Comparison of ENCODE assay signal across 1 cellular context in the genomic region with DNA sequence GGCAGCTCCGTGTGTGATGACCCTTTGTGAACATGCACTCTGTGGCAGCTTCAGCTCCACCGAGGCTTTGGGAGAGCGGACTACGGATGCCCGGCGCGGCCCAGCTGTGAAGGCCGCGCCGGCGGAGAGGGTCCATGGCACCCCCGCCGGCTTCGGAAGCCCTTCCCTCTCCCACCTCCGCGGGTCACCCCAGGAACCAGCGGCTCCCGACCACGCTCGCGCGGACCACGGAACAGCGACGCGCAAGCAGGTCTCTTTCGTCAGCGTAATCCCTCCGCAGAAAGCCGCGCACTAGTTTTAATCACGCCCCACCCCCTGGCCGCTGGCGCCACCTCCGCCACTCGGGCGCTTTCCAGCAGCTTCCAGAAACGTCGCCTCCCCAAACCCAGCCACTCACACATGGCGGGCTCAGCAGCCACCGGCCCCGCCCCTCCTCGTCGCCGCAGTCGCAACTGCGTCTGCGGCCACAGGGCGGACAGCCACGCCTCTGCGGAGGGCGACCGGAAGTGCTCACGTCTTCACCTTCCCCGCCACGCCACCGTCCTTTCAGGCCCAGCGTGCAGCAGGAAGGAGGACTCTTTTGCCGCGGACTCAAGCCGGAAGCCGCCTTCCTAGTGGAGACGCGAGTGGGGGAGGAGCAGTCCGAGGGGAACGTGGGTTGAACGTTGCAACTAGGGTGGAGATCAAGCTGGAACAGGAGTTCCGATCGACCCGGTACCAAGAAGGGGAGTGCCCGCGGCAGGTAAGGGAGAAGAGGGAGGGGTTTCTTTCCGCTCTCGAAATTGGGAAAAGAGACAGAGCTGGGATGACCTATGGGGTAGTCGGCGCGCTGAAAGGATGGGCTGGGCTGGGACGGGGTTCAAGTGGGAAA.
A peak's percentile ranks its signal among the peaks of the same experiment; 100 is the strongest.
TF ChIP-seq lines count a peak whose summit lies in the region.

A gene (plus strand): TSS at position 606 of the 871 bp plus-strand sequence. CDS start 3,221 bp downstream, outside the sequence.

TF ChIP-seq in H1, 55 proteins besides CTCF, POLR2A, EP300 and RAD21 (continued from another document):
- TF ChIP-seq, protein P1, sequence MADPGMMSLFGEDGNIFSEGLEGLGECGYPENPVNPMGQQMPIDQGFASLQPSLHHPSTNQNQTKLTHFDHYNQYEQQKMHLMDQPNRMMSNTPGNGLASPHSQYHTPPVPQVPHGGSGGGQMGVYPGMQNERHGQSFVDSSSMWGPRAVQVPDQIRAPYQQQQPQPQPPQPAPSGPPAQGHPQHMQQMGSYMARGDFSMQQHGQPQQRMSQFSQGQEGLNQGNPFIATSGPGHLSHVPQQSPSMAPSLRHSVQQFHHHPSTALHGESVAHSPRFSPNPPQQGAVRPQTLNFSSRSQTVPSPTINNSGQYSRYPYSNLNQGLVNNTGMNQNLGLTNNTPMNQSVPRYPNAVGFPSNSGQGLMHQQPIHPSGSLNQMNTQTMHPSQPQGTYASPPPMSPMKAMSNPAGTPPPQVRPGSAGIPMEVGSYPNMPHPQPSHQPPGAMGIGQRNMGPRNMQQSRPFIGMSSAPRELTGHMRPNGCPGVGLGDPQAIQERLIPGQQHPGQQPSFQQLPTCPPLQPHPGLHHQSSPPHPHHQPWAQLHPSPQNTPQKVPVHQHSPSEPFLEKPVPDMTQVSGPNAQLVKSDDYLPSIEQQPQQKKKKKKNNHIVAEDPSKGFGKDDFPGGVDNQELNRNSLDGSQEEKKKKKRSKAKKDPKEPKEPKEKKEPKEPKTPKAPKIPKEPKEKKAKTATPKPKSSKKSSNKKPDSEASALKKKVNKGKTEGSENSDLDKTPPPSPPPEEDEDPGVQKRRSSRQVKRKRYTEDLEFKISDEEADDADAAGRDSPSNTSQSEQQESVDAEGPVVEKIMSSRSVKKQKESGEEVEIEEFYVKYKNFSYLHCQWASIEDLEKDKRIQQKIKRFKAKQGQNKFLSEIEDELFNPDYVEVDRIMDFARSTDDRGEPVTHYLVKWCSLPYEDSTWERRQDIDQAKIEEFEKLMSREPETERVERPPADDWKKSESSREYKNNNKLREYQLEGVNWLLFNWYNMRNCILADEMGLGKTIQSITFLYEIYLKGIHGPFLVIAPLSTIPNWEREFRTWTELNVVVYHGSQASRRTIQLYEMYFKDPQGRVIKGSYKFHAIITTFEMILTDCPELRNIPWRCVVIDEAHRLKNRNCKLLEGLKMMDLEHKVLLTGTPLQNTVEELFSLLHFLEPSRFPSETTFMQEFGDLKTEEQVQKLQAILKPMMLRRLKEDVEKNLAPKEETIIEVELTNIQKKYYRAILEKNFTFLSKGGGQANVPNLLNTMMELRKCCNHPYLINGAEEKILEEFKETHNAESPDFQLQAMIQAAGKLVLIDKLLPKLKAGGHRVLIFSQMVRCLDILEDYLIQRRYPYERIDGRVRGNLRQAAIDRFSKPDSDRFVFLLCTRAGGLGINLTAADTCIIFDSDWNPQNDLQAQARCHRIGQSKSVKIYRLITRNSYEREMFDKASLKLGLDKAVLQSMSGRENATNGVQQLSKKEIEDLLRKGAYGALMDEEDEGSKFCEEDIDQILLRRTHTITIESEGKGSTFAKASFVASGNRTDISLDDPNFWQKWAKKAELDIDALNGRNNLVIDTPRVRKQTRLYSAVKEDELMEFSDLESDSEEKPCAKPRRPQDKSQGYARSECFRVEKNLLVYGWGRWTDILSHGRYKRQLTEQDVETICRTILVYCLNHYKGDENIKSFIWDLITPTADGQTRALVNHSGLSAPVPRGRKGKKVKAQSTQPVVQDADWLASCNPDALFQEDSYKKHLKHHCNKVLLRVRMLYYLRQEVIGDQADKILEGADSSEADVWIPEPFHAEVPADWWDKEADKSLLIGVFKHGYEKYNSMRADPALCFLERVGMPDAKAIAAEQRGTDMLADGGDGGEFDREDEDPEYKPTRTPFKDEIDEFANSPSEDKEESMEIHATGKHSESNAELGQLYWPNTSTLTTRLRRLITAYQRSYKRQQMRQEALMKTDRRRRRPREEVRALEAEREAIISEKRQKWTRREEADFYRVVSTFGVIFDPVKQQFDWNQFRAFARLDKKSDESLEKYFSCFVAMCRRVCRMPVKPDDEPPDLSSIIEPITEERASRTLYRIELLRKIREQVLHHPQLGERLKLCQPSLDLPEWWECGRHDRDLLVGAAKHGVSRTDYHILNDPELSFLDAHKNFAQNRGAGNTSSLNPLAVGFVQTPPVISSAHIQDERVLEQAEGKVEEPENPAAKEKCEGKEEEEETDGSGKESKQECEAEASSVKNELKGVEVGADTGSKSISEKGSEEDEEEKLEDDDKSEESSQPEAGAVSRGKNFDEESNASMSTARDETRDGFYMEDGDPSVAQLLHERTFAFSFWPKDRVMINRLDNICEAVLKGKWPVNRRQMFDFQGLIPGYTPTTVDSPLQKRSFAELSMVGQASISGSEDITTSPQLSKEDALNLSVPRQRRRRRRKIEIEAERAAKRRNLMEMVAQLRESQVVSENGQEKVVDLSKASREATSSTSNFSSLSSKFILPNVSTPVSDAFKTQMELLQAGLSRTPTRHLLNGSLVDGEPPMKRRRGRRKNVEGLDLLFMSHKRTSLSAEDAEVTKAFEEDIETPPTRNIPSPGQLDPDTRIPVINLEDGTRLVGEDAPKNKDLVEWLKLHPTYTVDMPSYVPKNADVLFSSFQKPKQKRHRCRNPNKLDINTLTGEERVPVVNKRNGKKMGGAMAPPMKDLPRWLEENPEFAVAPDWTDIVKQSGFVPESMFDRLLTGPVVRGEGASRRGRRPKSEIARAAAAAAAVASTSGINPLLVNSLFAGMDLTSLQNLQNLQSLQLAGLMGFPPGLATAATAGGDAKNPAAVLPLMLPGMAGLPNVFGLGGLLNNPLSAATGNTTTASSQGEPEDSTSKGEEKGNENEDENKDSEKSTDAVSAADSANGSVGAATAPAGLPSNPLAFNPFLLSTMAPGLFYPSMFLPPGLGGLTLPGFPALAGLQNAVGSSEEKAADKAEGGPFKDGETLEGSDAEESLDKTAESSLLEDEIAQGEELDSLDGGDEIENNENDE (IDR thresholded peaks at IDR 0.05; ENCODE audit: insufficient replicate concordance, low read length): no peak
- TF ChIP-seq SIN3A (conservative IDR thresholded peaks at IDR 0.05 in 1 of 2, IDR thresholded peaks at IDR 0.05 in 1 of 2; ENCODE audit: low read depth in 1 of 2, low read length in 2 of 2) (peak; percentile 84 to 96; a peak in 3 of 4 replicates), GABPA (IDR thresholded peaks at IDR 0.05; ENCODE audit: borderline replicate concordance, insufficient read depth, low read length) (peak; percentile 100), CTBP2 (IDR thresholded peaks at IDR 0.05; ENCODE audit: borderline replicate concordance, insufficient read depth, insufficient read length, low read length) (peak; percentile 63), BACH1 (IDR thresholded peaks at IDR 0.05; ENCODE audit: low read length) (peak; percentile 71; the same call in 1 of the 2 replicates), SRF (IDR thresholded peaks at IDR 0.05; ENCODE audit: low read depth, low read length) (peak; percentile 62), CHD2 (IDR thresholded peaks at IDR 0.05; ENCODE audit: low read length) (peak; percentile 85), EGR1 (IDR thresholded peaks at IDR 0.05; ENCODE audit: borderline replicate concordance, low read depth, low read length) (peak; percentile 35; the same call in 1 of the 2 replicates), PHF8 (conservative IDR thresholded peaks at IDR 0.05; ENCODE audit: low read depth, low read length) (peak; percentile 71), TCF12 (IDR thresholded peaks at IDR 0.05; ENCODE audit: low read depth, low read length) (peak; percentile 21; the same call in 1 of the 2 replicates), KDM5A (IDR thresholded peaks at IDR 0.05; ENCODE audit: low read length) (no peak; the same call in 1 of the 2 replicates), TAF7 (optimal IDR thresholded peaks at IDR 0.05; ENCODE audit: borderline replicate concordance, low read depth, low read length) (peak; percentile 43), SAP30 (IDR thresholded peaks at IDR 0.05; ENCODE audit: insufficient read depth, insufficient replicate concordance, low read length) (no peak), KDM1A (IDR thresholded peaks at IDR 0.05; ENCODE audit: borderline replicate concordance, low read length) (no peak), SP4 (IDR thresholded peaks at IDR 0.05; ENCODE audit: low read length) (peak; percentile 94), SP1 (IDR thresholded peaks at IDR 0.05; ENCODE audit: low read depth, low read length) (0 out of 2 replicates have a peak, but pooled peaks have one; percentile 13), TAF1 (IDR thresholded peaks at IDR 0.05; ENCODE audit: low read depth, low read length) (peak; percentile 85), CBX8 (IDR thresholded peaks at IDR 0.05; ENCODE audit: borderline replicate concordance, low read depth, low read length) (no peak), KDM4A (IDR thresholded peaks at IDR 0.05; ENCODE audit: low read depth, low read length, severe bottlenecking) (peak; percentile 43), SUZ12 (IDR thresholded peaks at IDR 0.05; ENCODE audit: low read length) (no peak; the same call in 1 of the 2 replicates), POLR2AphosphoS5 (IDR thresholded peaks at IDR 0.05; ENCODE audit: low read depth, low read length) (peak; percentile 20), ZNF274 (IDR thresholded peaks at IDR 0.05; ENCODE audit: borderline replicate concordance, extremely low read depth, low read length) (no peak), TEAD4 (IDR thresholded peaks at IDR 0.05; ENCODE audit: low read depth, low read length) (0 out of 2 replicates have a peak, but pooled peaks have one; percentile 30), CREB1 (IDR thresholded peaks at IDR 0.05) (peak; percentile 88), CEBPB (IDR thresholded peaks at IDR 0.05; ENCODE audit: low read depth, low read length) (no peak), RNF2 (IDR thresholded peaks at IDR 0.05; ENCODE audit: borderline replicate concordance, low read depth, low read length, missing control alignments, poor library complexity, severe bottlenecking) (no peak), HDAC6 (IDR thresholded peaks at IDR 0.05; ENCODE audit: low read depth, low read length) (no peak), GTF2F1 (IDR thresholded peaks at IDR 0.05; ENCODE audit: borderline replicate concordance, low read depth, low read length) (peak; percentile 59; the same call in 1 of the 2 replicates), RBBP5 (IDR thresholded peaks at IDR 0.05; ENCODE audit: borderline replicate concordance, low read depth, low read length) (peak; percentile 97), SIRT6 (IDR thresholded peaks at IDR 0.05; ENCODE audit: low read length) (no peak), BRCA1 (IDR thresholded peaks at IDR 0.05; ENCODE audit: low read depth, low read length) (no peak), YY1 (IDR thresholded peaks at IDR 0.05; ENCODE audit: low read depth, low read length) (peak; percentile 68), NANOG (IDR thresholded peaks at IDR 0.05; ENCODE audit: insufficient read depth, low read depth, low read length, poor library complexity, severe bottlenecking) (no peak), RXRA (IDR thresholded peaks at IDR 0.05; ENCODE audit: insufficient read depth, low read depth, low read length) (no peak), MAFK (IDR thresholded peaks at IDR 0.05; ENCODE audit: low read depth, low read length) (no peak), CHD1 (IDR thresholded peaks at IDR 0.05; ENCODE audit: low read depth, low read length) (no peak), FOSL1 (IDR thresholded peaks at IDR 0.05; ENCODE audit: insufficient read depth, low read depth, low read length) (no peak), POU5F1 (IDR thresholded peaks at IDR 0.05; ENCODE audit: low read depth, low read length) (no peak), ASH2L (IDR thresholded peaks at IDR 0.05; ENCODE audit: low read length) (peak; percentile 87), SIX5 (IDR thresholded peaks at IDR 0.05; ENCODE audit: low read depth, low read length) (peak; percentile 27; the same call in 1 of the 2 replicates)
- TF ChIP-seq, protein P2, sequence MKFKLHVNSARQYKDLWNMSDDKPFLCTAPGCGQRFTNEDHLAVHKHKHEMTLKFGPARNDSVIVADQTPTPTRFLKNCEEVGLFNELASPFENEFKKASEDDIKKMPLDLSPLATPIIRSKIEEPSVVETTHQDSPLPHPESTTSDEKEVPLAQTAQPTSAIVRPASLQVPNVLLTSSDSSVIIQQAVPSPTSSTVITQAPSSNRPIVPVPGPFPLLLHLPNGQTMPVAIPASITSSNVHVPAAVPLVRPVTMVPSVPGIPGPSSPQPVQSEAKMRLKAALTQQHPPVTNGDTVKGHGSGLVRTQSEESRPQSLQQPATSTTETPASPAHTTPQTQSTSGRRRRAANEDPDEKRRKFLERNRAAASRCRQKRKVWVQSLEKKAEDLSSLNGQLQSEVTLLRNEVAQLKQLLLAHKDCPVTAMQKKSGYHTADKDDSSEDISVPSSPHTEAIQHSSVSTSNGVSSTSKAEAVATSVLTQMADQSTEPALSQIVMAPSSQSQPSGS (IDR thresholded peaks at IDR 0.05; ENCODE audit: low read length): no peak
- TF ChIP-seq, protein P3, sequence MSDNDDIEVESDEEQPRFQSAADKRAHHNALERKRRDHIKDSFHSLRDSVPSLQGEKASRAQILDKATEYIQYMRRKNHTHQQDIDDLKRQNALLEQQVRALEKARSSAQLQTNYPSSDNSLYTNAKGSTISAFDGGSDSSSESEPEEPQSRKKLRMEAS (IDR thresholded peaks at IDR 0.05): peak; percentile 97
- TF ChIP-seq, protein P4, sequence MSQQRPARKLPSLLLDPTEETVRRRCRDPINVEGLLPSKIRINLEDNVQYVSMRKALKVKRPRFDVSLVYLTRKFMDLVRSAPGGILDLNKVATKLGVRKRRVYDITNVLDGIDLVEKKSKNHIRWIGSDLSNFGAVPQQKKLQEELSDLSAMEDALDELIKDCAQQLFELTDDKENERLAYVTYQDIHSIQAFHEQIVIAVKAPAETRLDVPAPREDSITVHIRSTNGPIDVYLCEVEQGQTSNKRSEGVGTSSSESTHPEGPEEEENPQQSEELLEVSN (IDR thresholded peaks at IDR 0.05): peak; percentile 77
- TF ChIP-seq, protein P5, sequence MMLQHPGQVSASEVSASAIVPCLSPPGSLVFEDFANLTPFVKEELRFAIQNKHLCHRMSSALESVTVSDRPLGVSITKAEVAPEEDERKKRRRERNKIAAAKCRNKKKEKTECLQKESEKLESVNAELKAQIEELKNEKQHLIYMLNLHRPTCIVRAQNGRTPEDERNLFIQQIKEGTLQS (IDR thresholded peaks at IDR 0.05; ENCODE audit: insufficient read depth, low read depth, low read length): 0 out of 2 replicates have a peak, but pooled peaks have one; percentile 14
- TF ChIP-seq, protein P6, sequence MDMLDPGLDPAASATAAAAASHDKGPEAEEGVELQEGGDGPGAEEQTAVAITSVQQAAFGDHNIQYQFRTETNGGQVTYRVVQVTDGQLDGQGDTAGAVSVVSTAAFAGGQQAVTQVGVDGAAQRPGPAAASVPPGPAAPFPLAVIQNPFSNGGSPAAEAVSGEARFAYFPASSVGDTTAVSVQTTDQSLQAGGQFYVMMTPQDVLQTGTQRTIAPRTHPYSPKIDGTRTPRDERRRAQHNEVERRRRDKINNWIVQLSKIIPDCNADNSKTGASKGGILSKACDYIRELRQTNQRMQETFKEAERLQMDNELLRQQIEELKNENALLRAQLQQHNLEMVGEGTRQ (IDR thresholded peaks at IDR 0.05; ENCODE audit: low read length): no peak
